ENCODE assay signal across 1 cellular context in genomic region chr6:22024004-22024403, GRCh38.
A peak's percentile ranks its signal among the peaks of the same experiment; 100 is the strongest.
TF ChIP-seq lines count a peak whose summit lies in the region.

No MANE protein-coding gene starts in this region.

TF ChIP-seq in K562, 482 proteins besides CTCF, POLR2A, EP300 and RAD21 (continued from another document and continues in another):
- TF ChIP-seq CREB5 (CRISPR knock-in tag; IDR thresholded peaks at IDR 0.05), result no peak
- no peak for TF ChIP-seq KDM2B (CRISPR knock-in tag; IDR thresholded peaks at IDR 0.05)
- TF ChIP-seq SMAD1 (IDR thresholded peaks at IDR 0.05; ENCODE audit: low read depth, low read length, partially characterized antibody), result no peak
- peak; percentile 83 for TF ChIP-seq TAL1 (IDR thresholded peaks at IDR 0.05)
- no peak for TF ChIP-seq MAFK (IDR thresholded peaks at IDR 0.05; ENCODE audit: low read length)
- TF ChIP-seq, protein P1, sequence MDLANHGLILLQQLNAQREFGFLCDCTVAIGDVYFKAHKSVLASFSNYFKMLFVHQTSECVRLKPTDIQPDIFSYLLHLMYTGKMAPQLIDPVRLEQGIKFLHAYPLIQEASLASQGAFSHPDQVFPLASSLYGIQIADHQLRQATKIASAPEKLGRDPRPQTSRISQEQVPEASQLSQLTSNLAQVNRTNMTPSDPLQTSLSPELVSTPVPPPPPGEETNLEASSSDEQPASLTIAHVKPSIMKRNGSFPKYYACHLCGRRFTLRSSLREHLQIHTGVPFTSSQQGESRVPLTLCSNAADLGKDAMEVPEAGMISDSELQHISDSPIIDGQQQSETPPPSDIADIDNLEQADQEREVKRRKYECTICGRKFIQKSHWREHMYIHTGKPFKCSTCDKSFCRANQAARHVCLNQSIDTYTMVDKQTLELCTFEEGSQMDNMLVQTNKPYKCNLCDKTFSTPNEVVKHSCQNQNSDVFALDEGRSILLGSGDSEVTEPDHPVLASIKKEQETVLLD (IDR thresholded peaks at IDR 0.05), result no peak
- no peak for TF ChIP-seq SP1 (CRISPR knock-in tag; IDR thresholded peaks at IDR 0.05)
- TF ChIP-seq ZNF431 (CRISPR knock-in tag; IDR thresholded peaks at IDR 0.05), result no peak
- TF ChIP-seq, protein P2, sequence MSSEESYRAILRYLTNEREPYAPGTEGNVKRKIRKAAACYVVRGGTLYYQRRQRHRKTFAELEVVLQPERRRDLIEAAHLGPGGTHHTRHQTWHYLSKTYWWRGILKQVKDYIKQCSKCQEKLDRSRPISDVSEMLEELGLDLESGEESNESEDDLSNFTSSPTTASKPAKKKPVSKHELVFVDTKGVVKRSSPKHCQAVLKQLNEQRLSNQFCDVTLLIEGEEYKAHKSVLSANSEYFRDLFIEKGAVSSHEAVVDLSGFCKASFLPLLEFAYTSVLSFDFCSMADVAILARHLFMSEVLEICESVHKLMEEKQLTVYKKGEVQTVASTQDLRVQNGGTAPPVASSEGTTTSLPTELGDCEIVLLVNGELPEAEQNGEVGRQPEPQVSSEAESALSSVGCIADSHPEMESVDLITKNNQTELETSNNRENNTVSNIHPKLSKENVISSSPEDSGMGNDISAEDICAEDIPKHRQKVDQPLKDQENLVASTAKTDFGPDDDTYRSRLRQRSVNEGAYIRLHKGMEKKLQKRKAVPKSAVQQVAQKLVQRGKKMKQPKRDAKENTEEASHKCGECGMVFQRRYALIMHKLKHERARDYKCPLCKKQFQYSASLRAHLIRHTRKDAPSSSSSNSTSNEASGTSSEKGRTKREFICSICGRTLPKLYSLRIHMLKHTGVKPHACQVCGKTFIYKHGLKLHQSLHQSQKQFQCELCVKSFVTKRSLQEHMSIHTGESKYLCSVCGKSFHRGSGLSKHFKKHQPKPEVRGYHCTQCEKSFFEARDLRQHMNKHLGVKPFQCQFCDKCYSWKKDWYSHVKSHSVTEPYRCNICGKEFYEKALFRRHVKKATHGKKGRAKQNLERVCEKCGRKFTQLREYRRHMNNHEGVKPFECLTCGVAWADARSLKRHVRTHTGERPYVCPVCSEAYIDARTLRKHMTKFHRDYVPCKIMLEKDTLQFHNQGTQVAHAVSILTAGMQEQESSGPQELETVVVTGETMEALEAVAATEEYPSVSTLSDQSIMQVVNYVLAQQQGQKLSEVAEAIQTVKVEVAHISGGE (CRISPR knock-in tag; IDR thresholded peaks at IDR 0.05), result no peak
- TF ChIP-seq ZNF75A (CRISPR knock-in tag; IDR thresholded peaks at IDR 0.05), result no peak
- no peak for TF ChIP-seq NR0B1 (IDR thresholded peaks at IDR 0.05; ENCODE audit: partially characterized antibody)
- TF ChIP-seq RFX7 (CRISPR knock-in tag; IDR thresholded peaks at IDR 0.05), result no peak
- TF ChIP-seq HMG20B (CRISPR knock-in tag; IDR thresholded peaks at IDR 0.05), result no peak; the same call in 1 of the 2 replicates
- TF ChIP-seq GATAD2B (IDR thresholded peaks at IDR 0.05; ENCODE audit: borderline replicate concordance), result 0 out of 2 replicates have a peak, but pooled peaks have one; percentile 62
- peak; percentile 69 for TF ChIP-seq MTA2 (IDR thresholded peaks at IDR 0.05; ENCODE audit: low read depth)
- no peak for TF ChIP-seq HES1 (IDR thresholded peaks at IDR 0.05; ENCODE audit: low read depth)
- no peak for TF ChIP-seq THAP7 (CRISPR knock-in tag; IDR thresholded peaks at IDR 0.05)
- no peak for TF ChIP-seq KDM4B (IDR thresholded peaks at IDR 0.05; ENCODE audit: borderline replicate concordance in 2 of 2, low read depth in 1 of 2)
- TF ChIP-seq PRPF4 (IDR thresholded peaks at IDR 0.05; ENCODE audit: insufficient read depth, low read depth, low read length, poor library complexity, severe bottlenecking), result no peak
- no peak for TF ChIP-seq RUNX1 (IDR thresholded peaks at IDR 0.05; ENCODE audit: low read depth)
- no peak for TF ChIP-seq GTF2B (IDR thresholded peaks at IDR 0.05; ENCODE audit: extremely low read depth, insufficient read length)
- no peak for TF ChIP-seq COPS2 (conservative IDR thresholded peaks at IDR 0.05)
- TF ChIP-seq TCF7 (IDR thresholded peaks at IDR 0.05; ENCODE audit: borderline replicate concordance), result no peak
- no peak for TF ChIP-seq CHD1 (IDR thresholded peaks at IDR 0.05; ENCODE audit: low read length)
- no peak for TF ChIP-seq ZSCAN29 (IDR thresholded peaks at IDR 0.05)
- peak; percentile 56; the same call in 1 of the 2 replicates for TF ChIP-seq POLR2AphosphoS5 (IDR thresholded peaks at IDR 0.05; ENCODE audit: control insufficient read depth, insufficient read depth, low read depth, low read length)
- TF ChIP-seq MTF1 (CRISPR knock-in tag; IDR thresholded peaks at IDR 0.05; ENCODE audit: borderline replicate concordance), result no peak
- no peak for TF ChIP-seq NR1H2 (CRISPR knock-in tag; IDR thresholded peaks at IDR 0.05)
- no peak for TF ChIP-seq ZNF24 (IDR thresholded peaks at IDR 0.05)
- TF ChIP-seq ZKSCAN1 (IDR thresholded peaks at IDR 0.05; ENCODE audit: low read depth, low read length), result no peak
- no peak for TF ChIP-seq DMBX1 (CRISPR knock-in tag; IDR thresholded peaks at IDR 0.05; ENCODE audit: borderline replicate concordance)
- no peak for TF ChIP-seq ZNF165 (CRISPR knock-in tag; IDR thresholded peaks at IDR 0.05; ENCODE audit: borderline replicate concordance)
- no peak for TF ChIP-seq PHB (CRISPR knock-in tag; IDR thresholded peaks at IDR 0.05)
- TF ChIP-seq ZNF639 (CRISPR knock-in tag; conservative IDR thresholded peaks at IDR 0.05 in 1 of 2, IDR thresholded peaks at IDR 0.05 in 1 of 2), result no peak
- no peak for TF ChIP-seq SLC30A9 (CRISPR knock-in tag; IDR thresholded peaks at IDR 0.05)
- no peak for TF ChIP-seq ZBTB1 (CRISPR knock-in tag; IDR thresholded peaks at IDR 0.05; ENCODE audit: borderline replicate concordance, low read depth)
- TF ChIP-seq ZNF583 (CRISPR knock-in tag; IDR thresholded peaks at IDR 0.05), result no peak
- no peak for TF ChIP-seq EGR1 (conservative IDR thresholded peaks at IDR 0.05)
- 0 out of 4 replicates have a peak, but pooled peaks of 1 of the 2 experiments have one; percentile 32 for TF ChIP-seq ZMIZ1 (IDR thresholded peaks at IDR 0.05; ENCODE audit: low read depth in 2 of 2, low read length in 2 of 2)
- TF ChIP-seq, protein P3, sequence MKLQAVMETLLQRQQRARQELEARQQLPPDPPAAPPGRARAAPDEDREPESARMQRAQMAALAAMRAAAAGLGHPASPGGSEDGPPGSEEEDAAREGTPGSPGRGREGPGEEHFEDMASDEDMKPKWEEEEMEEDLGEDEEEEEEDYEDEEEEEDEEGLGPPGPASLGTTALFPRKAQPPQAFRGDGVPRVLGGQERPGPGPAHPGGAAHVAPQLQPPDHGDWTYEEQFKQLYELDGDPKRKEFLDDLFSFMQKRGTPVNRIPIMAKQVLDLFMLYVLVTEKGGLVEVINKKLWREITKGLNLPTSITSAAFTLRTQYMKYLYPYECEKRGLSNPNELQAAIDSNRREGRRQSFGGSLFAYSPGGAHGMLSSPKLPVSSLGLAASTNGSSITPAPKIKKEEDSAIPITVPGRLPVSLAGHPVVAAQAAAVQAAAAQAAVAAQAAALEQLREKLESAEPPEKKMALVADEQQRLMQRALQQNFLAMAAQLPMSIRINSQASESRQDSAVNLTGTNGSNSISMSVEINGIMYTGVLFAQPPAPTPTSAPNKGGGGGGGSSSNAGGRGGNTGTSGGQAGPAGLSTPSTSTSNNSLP (IDR thresholded peaks at IDR 0.05; ENCODE audit: borderline replicate concordance, low read depth, low read length), result peak; percentile 51; the same call in 1 of the 2 replicates
- TF ChIP-seq, protein P4, sequence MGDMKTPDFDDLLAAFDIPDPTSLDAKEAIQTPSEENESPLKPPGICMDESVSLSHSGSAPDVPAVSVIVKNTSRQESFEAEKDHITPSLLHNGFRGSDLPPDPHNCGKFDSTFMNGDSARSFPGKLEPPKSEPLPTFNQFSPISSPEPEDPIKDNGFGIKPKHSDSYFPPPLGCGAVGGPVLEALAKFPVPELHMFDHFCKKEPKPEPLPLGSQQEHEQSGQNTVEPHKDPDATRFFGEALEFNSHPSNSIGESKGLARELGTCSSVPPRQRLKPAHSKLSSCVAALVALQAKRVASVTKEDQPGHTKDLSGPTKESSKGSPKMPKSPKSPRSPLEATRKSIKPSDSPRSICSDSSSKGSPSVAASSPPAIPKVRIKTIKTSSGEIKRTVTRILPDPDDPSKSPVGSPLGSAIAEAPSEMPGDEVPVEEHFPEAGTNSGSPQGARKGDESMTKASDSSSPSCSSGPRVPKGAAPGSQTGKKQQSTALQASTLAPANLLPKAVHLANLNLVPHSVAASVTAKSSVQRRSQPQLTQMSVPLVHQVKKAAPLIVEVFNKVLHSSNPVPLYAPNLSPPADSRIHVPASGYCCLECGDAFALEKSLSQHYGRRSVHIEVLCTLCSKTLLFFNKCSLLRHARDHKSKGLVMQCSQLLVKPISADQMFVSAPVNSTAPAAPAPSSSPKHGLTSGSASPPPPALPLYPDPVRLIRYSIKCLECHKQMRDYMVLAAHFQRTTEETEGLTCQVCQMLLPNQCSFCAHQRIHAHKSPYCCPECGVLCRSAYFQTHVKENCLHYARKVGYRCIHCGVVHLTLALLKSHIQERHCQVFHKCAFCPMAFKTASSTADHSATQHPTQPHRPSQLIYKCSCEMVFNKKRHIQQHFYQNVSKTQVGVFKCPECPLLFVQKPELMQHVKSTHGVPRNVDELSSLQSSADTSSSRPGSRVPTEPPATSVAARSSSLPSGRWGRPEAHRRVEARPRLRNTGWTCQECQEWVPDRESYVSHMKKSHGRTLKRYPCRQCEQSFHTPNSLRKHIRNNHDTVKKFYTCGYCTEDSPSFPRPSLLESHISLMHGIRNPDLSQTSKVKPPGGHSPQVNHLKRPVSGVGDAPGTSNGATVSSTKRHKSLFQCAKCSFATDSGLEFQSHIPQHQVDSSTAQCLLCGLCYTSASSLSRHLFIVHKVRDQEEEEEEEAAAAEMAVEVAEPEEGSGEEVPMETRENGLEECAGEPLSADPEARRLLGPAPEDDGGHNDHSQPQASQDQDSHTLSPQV (IDR thresholded peaks at IDR 0.05), result peak; percentile 69
